ENCODE assay signal across 12 cellular contexts in genomic region chr11:27719575-27719925, GRCh38. TPM values are rescaled to one million over a fixed set of nuclear protein-coding genes. Genes with fewer than 3 reads are reported as not detected.
A peak's percentile ranks its signal among the peaks of the same experiment; 100 is the strongest.
DNase-seq lines count a peak whose midpoint lies in the region; ATAC-seq and TF ChIP-seq lines count a peak whose summit lies in the region.
"Had no signal": no experiment of that assay in that cellular context is flagged by ENCODE, and none has a peak within 500 bp of the region (broad histone marks: within the 10 kb centered on the region; RNA-seq: fewer than 3 reads in every experiment).

No MANE protein-coding gene starts in this region.

- H3K4me3 Mint-ChIP-seq in MCF 10A (ENCODE audit: unreplicated experiment): peak overlapping the region; percentile 81

- no peaks in the 10 kb centered on the region for H3K36me3 Mint-ChIP-seq in MCF 10A (ENCODE audit: insufficient read depth, unreplicated experiment)

- no peak overlapping the region for H3K27ac ChIP-seq in left lung
- no peak overlapping the region for H3K27ac ChIP-seq in thyroid gland
- H3K27ac ChIP-seq: skin epidermis had no signal

- no peaks in the 10 kb centered on the region for H3K9me3 ChIP-seq in left lung
- H3K9me3 ChIP-seq in thyroid gland: no peaks in the 10 kb centered on the region

- WGBS in thyroid gland, 2 donors: 3 to 7% methylated on average over 12 of the region's 12 CpGs

- H3K4me1 ChIP-seq in left lung (peaks cover 0 to 8% of the 10 kb centered on the region in 2 donors), thyroid gland (peaks cover 26 to 27% of the 10 kb centered on the region in 2 donors)

- H3K4me3 ChIP-seq in left lung: peak overlapping the region; percentile 9 to 27
- H3K4me3 ChIP-seq in thyroid gland (replicated peaks in 1 of 3): peak overlapping the region in 2 of 3 donors; percentile 14 to 39

- no peaks in the 10 kb centered on the region for H3K9me3 Mint-ChIP-seq in MCF 10A (ENCODE audit: unreplicated experiment)

- peaks cover 14% of the 10 kb centered on the region for H3K4me1 Mint-ChIP-seq in MCF 10A (ENCODE audit: insufficient read depth, unreplicated experiment)

- H3K27me3 ChIP-seq in left lung (peaks cover 70 to 93% of the 10 kb centered on the region in 2 donors), thyroid gland (peaks cover 20% of the 10 kb centered on the region)

- CTCF ChIA-PET in MCF 10A (lab: Yijun Ruan, JAX): interaction anchor here (0.6 to 5.9 kb wide), 11 partner anchors 9 to 813 kb away, joined by 3 to 90 read pairs (median 4); partner anchors contain the start of genes BDNF, KIF18A and METTL15

- H3K36me3 ChIP-seq in left lung: no peaks in the 10 kb centered on the region
- no peaks in the 10 kb centered on the region for H3K36me3 ChIP-seq in thyroid gland

- no TSS peak for BruUV-seq in MCF 10A (replicated peaks; lab: Mats Ljungman, UMichigan)

- H3K27ac Mint-ChIP-seq in MCF 10A (ENCODE audit: low read depth, unreplicated experiment): peak overlapping the region; percentile 89

- TF ChIP-seq CTCF in MCF 10A (IDR thresholded peaks at IDR 0.05; ENCODE audit: unreplicated experiment) (no peak), left lung (IDR thresholded peaks at IDR 0.05) (no peak), thyroid gland (IDR thresholded peaks at IDR 0.05) (no peak)

- POLR2A ChIA-PET in MCF 10A (lab: Yijun Ruan, JAX): interaction anchor here (0.6 to 5.2 kb wide), 11 partner anchors 8 to 1132 kb away, joined by 3 to 73 read pairs (median 3); partner anchors contain the start of genes BDNF, KIF18A and METTL15

- intact Hi-C loops in MCF 10A (cut with micrococcal nuclease): loop anchor here (5.0 to 10.0 kb wide), 5 partner anchors 115 to 1438 kb away; no protein-coding TSS in a partner anchor
- intact Hi-C loops in left lung (cut with DNase I): no loop called here
- intact Hi-C loops in thyroid gland (cut with DNase I): no loop called here

- peaks cover 20% of the 10 kb centered on the region for H3K27me3 Mint-ChIP-seq in MCF 10A (ENCODE audit: insufficient read depth, unreplicated experiment)

- peak; percentile 23 for DNase-seq in DMS 273 (lab: John Stamatoyannopoulos, UW; ENCODE audit: unreplicated experiment)
- DNase-seq in DMS 273 treated with DMSO at 0.1 percent for 48 hours (lab: John Stamatoyannopoulos, UW): no peak
- DNase-seq in MCF 10A (ENCODE audit: unreplicated experiment): no peak
- no peak for DNase-seq in left lung
- no peak for DNase-seq in thyroid gland
- DNase-seq in COLO668 (lab: John Stamatoyannopoulos, UW; ENCODE audit: unreplicated experiment): no peak
- no peak for DNase-seq in LoVo (ENCODE audit: low spot score)
- DNase-seq: NCI-H1436; stimulated activated naive CD4-positive, alpha-beta T cell had no signal

- no peak for ATAC-seq in left lung
- ATAC-seq in GM19023 (IDR thresholded peaks at IDR 0.05; ENCODE audit: unreplicated experiment): no peak

- no peak for TF ChIP-seq POLR2A in thyroid gland (IDR thresholded peaks at IDR 0.05)

RNA-seq across cellular contexts. Expression of gene BDNF, which starts 19.3 kb away (rescaled TPM):
- total RNA-seq in MCF 10A (2022) (2.8 and 6.3 TPM in 2 replicates), left lung (1 to 10 TPM; 1.1 to 1.2 TPM), thyroid gland (1 to 10 TPM in 2 of 4 donors, under 1 TPM in 2; 0.54 to 4.7 (median 1.1) TPM)
- total RNA-seq: activated CD8-positive, alpha-beta memory T cell treated with anti-CD3 and anti-CD28 coated beads for 36 hours had no signal
